24 cellular contexts compared by ENCODE assay signal in genomic region chr10:36038316-36038715, GRCh38.
"Had no signal": no experiment of that assay in that cellular context is flagged by ENCODE, and none has a peak within 500 bp of the region (broad histone marks: within the 10 kb centered on the region; RNA-seq: fewer than 3 reads in every experiment).

No MANE protein-coding gene starts in this region.

- H3K27me3 Mint-ChIP-seq: activated naive CD8-positive, alpha-beta T cell treated with anti-CD3 and anti-CD28 coated beads for 36 hours; central memory CD8-positive, alpha-beta T cell; naive B cell had no signal

- DNase-seq: activated CD4-positive, alpha-beta T cell treated with anti-CD3 and anti-CD28 coated beads for 4 hours; activated CD4-positive, alpha-beta T cell treated with anti-CD3 and anti-CD28 coated beads, Interleukin-2, amount 50 U/mL, for 48 hours; activated CD4-positive, CD25-positive, alpha-beta regulatory T cell; activated CD8-positive, alpha-beta memory T cell treated with anti-CD3 and anti-CD28 coated beads, Interleukin-2, amount 50 U/mL, for 48 hours; activated naive CD4-positive, alpha-beta T cell treated with Interleukin-2 at 50 U/mL for 16 hours; activated naive CD8-positive, alpha-beta T cell treated with anti-CD3 and anti-CD28 coated beads for 36 hours; activated T-cell treated with anti-CD3 and anti-CD28 coated beads, Interleukin-2, amount 50 U/mL, for 4 hours; hippocampal formation; kidney glomerular epithelial cell; left lung; naive B cell; sigmoid colon; stimulated activated CD4-positive, alpha-beta T cell treated with anti-CD3 and anti-CD28 coated beads, Interleukin-2, amount 100 ng/mL, for 48 hours; stimulated activated naive CD4-positive, alpha-beta T cell; testis had no signal

- H3K4me1 Mint-ChIP-seq: activated naive CD8-positive, alpha-beta T cell treated with anti-CD3 and anti-CD28 coated beads for 36 hours; central memory CD8-positive, alpha-beta T cell; naive B cell had no signal

- ATAC-seq: activated T-cell treated with anti-CD3 and anti-CD28 coated beads, Interleukin-2, amount 50 U/mL, for 4 hours; left lung had no signal

- H3K36me3 Mint-ChIP-seq: activated naive CD8-positive, alpha-beta T cell treated with anti-CD3 and anti-CD28 coated beads for 36 hours; naive B cell; type B pancreatic cell had no signal

- H3K4me3 Mint-ChIP-seq: activated naive CD8-positive, alpha-beta T cell treated with anti-CD3 and anti-CD28 coated beads for 36 hours; activated T-cell treated with anti-CD3 and anti-CD28 coated beads, Interleukin-2, amount 50 U/mL, for 4 hours; central memory CD8-positive, alpha-beta T cell; naive B cell; neural crest cell; type B pancreatic cell had no signal

- H3K4me3 ChIP-seq: breast epithelium, esophagus muscularis mucosa, left lung, lung, sigmoid colon, smooth muscle cell, testis, vagina had no signal

- H3K27ac Mint-ChIP-seq: activated naive CD8-positive, alpha-beta T cell treated with anti-CD3 and anti-CD28 coated beads for 36 hours; naive B cell; progenitor cell of endocrine pancreas; type B pancreatic cell had no signal

- H3K9me3 Mint-ChIP-seq: activated naive CD8-positive, alpha-beta T cell treated with anti-CD3 and anti-CD28 coated beads for 36 hours had no signal
